ENCODE assay signal across 1 cellular context in the genomic region with DNA sequence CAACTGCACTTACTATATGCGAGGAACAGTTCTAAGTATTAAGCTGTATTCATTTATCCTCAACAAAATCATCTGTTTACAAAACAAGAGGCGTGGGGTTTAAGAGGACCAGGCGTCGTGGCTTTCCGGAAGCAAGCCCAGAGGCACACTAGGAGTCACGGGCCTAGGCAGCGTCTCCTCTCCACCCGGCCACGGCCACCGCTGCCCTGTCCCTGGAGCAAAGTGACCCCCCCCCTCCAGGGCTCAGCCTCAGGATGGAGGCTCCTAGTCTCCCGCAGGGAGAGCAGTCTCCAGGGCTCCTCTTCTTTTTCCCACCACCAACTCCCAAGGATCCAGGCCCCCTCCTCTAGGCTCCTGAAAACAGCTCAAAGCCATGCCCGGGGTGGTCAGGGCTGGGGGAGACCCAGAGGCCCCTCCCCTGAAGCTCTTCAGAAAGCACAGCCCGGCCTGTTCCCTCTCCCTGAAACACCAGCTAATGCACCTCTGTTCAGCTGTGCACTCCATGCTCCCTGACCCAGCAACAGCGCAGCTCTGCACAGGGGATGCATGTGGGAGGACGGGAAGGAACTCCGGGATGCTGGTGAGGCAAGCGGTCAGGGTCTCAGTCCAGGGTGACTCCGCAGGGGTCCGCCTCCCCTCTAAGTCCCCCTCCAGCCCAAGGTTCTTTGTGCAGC.
A peak's percentile ranks its signal among the peaks of the same experiment; 100 is the strongest.
TF ChIP-seq lines count a peak whose summit lies in the region.

No MANE protein-coding gene starts in this region.

TF ChIP-seq in K562, 482 proteins besides CTCF, POLR2A, EP300 and RAD21 (continued from another document):
- no peak for TF ChIP-seq SMARCE1 (IDR thresholded peaks at IDR 0.05)
- TF ChIP-seq SRSF9 (IDR thresholded peaks at IDR 0.05; ENCODE audit: borderline replicate concordance, low read depth, low read length), result no peak
- TF ChIP-seq, protein P1, sequence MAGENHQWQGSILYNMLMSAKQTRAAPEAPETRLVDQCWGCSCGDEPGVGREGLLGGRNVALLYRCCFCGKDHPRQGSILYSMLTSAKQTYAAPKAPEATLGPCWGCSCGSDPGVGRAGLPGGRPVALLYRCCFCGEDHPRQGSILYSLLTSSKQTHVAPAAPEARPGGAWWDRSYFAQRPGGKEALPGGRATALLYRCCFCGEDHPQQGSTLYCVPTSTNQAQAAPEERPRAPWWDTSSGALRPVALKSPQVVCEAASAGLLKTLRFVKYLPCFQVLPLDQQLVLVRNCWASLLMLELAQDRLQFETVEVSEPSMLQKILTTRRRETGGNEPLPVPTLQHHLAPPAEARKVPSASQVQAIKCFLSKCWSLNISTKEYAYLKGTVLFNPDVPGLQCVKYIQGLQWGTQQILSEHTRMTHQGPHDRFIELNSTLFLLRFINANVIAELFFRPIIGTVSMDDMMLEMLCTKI (IDR thresholded peaks at IDR 0.05; ENCODE audit: partially characterized antibody), result no peak
- TF ChIP-seq ZBED1 (IDR thresholded peaks at IDR 0.05), result no peak
- TF ChIP-seq, protein P2, sequence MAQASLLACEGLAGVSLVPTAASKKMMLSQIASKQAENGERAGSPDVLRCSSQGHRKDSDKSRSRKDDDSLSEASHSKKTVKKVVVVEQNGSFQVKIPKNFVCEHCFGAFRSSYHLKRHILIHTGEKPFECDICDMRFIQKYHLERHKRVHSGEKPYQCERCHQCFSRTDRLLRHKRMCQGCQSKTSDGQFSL (CRISPR knock-in tag; IDR thresholded peaks at IDR 0.05), result peak; percentile 28; the same call in 1 of the 2 replicates
- TF ChIP-seq, protein P2 (tag; IDR thresholded peaks at IDR 0.05), result no peak
- TF ChIP-seq ZNF217 (CRISPR knock-in tag; IDR thresholded peaks at IDR 0.05), result no peak
